ENCODE assay signal across 16 cellular contexts in the genomic region with DNA sequence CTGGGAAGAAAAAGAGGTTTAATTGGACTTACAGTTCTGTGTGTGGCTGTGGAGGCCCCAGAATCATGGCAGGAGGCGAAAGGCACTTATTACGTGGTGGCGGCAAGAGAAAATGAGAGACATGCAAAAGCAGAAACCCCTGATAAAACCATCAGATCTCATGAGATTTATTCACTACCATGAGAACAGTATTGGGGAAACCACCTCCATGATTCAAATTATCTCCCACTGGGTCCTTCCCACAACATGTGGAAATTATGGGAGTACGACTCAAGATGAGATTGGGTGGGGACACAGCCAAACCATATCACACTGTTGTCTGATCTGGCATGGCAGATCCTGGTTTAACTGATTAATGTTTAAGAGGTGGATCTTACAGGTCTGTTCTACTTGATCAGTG. TPM values are rescaled to one million over a fixed set of nuclear protein-coding genes. Genes with fewer than 3 reads are reported as not detected.
DNase-seq lines count a peak whose midpoint lies in the region; ATAC-seq and TF ChIP-seq lines count a peak whose summit lies in the region.
"Had no signal": no experiment of that assay in that cellular context is flagged by ENCODE, and none has a peak within 500 bp of the region (broad histone marks: within the 10 kb centered on the region; RNA-seq: fewer than 3 reads in every experiment).

No MANE protein-coding gene starts in this region.

- H3K4me2 ChIP-seq in SK-N-SH, result peak overlapping the region; percentile 45

- H3K9me3 Mint-ChIP-seq in WTC11, result no peaks in the 10 kb centered on the region
- H3K9me3 Mint-ChIP-seq: activated T-helper 1 cell treated with anti-CD3 and anti-CD28 coated beads, Interleukin-12 subunit alpha, Interleukin-12 subunit beta, Interleukin-2, Interleukin-4 antibody, amounts not matched to agents 30 ng/mL and 10 ng/mL and 1 ng/mL, durations not matched to agents 14 hours and 24 hours and 36 hours; stimulated activated naive B cell treated with anti-CD40 and anti-IgM and Interleukin-4, amounts not matched to agents 10 μg/mL and 1 μg/mL and 100 μg/mL, for 72 hours; T-helper 1 cell treated with Interleukin-12 subunit alpha and Interleukin-12 subunit beta and Interleukin-4 antibody, amounts not matched to agents 30 μg/mL and 1 μg/mL, for 36 hours had no signal

- H3K27ac ChIP-seq in SK-N-SH (ENCODE audit: low read depth in 2 of 2, low read length in 1 of 2), result peak overlapping the region; percentile 81 to 88
- peak overlapping the region; percentile 79 for H3K27ac ChIP-seq in foreskin keratinocyte
- H3K27ac ChIP-seq in subcutaneous abdominal adipose tissue (ENCODE audit: low read depth, low read length), result peak overlapping the region; percentile 38
- H3K27ac ChIP-seq: 22Rv1 had no signal

- POLR2A ChIA-PET in SK-N-SH (lab: Yijun Ruan, JAX), result interaction anchor here (1.2 kb wide), 1 partner anchor 31 kb away, joined by 3 read pairs; no protein-coding TSS in a partner anchor
- POLR2A ChIA-PET in WTC11 (lab: Charles Lee), result interaction anchor here (0.7 kb wide), 1 partner anchor 458 kb away, joined by 3 read pairs; no protein-coding TSS in a partner anchor

- TF ChIP-seq CTCF in SK-N-SH (IDR thresholded peaks at IDR 0.05) (no peak), WTC11 (IDR thresholded peaks at IDR 0.05) (no peak), foreskin keratinocyte (conservative IDR thresholded peaks at IDR 0.05) (no peak)

- 94% methylated on average over 4 of the region's 4 CpGs for WGBS in SK-N-SH (ENCODE audit: low lambda C conversion rate)

- H3K9me2 ChIP-seq in SK-N-SH, result no peaks in the 10 kb centered on the region

- H3K27me3 Mint-ChIP-seq in WTC11 (ENCODE audit: low read depth), result no peaks in the 10 kb centered on the region
- H3K27me3 Mint-ChIP-seq: stimulated activated naive B cell treated with anti-CD40 and anti-IgM and Interleukin-4, amounts not matched to agents 10 μg/mL and 1 μg/mL and 100 μg/mL, for 72 hours had no signal

- H3K4me1 ChIP-seq in SK-N-SH (ENCODE audit: control insufficient read depth in 1 of 2, insufficient read depth in 2 of 2, low read depth in 1 of 2, low read length in 1 of 2), result peaks cover 13 to 35% of the 10 kb centered on the region in 2 experiments
- H3K4me1 ChIP-seq in foreskin keratinocyte, result peaks cover 33% of the 10 kb centered on the region
- H3K4me1 ChIP-seq in subcutaneous abdominal adipose tissue (ENCODE audit: control insufficient read depth in 5 of 5, insufficient read depth in 5 of 5, low read length in 5 of 5), result peaks cover 7 to 31% (median 15%) of the 10 kb centered on the region in 5 donors

- no peak overlapping the region for H3K4me3 ChIP-seq in SK-N-SH (ENCODE audit: low read depth in 2 of 2, low read length in 1 of 2)
- H3K4me3 ChIP-seq in subcutaneous abdominal adipose tissue (ENCODE audit: low read depth in 1 of 5, low read length in 5 of 5), result no peak overlapping the region
- H3K4me3 ChIP-seq: K562 had no signal

- no peak overlapping the region for H2AFZ ChIP-seq in SK-N-SH (ENCODE audit: low read depth)

- no peaks in the 10 kb centered on the region for H3K27me3 ChIP-seq in SK-N-SH (ENCODE audit: insufficient read depth)
- H3K27me3 ChIP-seq in foreskin keratinocyte, result no peaks in the 10 kb centered on the region
- H3K27me3 ChIP-seq in subcutaneous abdominal adipose tissue (ENCODE audit: control insufficient read depth in 5 of 5, insufficient read depth in 4 of 5, low read length in 5 of 5), result no peaks in the 10 kb centered on the region

- ATAC-seq in SK-N-SH treated with all-trans-retinoic acid at 6 μM for 48 hours, result no peak
- no peak for ATAC-seq in WTC11
- no peak for ATAC-seq in foreskin keratinocyte
- ATAC-seq in HG03280 (IDR thresholded peaks at IDR 0.05; ENCODE audit: unreplicated experiment), result no peak
- no peak for ATAC-seq in GM21786 (IDR thresholded peaks at IDR 0.05; ENCODE audit: unreplicated experiment)
- ATAC-seq: K562; stimulated activated naive B cell treated with anti-CD40 and anti-IgM and Interleukin-4, amounts not matched to agents 10 μg/mL and 1 μg/mL and 100 μg/mL, for 72 hours had no signal

- H3K4me1 Mint-ChIP-seq in WTC11, result peaks cover 15% of the 10 kb centered on the region

- no peak overlapping the region for H3K4me3 Mint-ChIP-seq in WTC11
- H3K4me3 Mint-ChIP-seq: activated T-helper 1 cell treated with anti-CD3 and anti-CD28 coated beads, Interleukin-12 subunit alpha, Interleukin-12 subunit beta, Interleukin-2, Interleukin-4 antibody, amounts not matched to agents 30 ng/mL and 10 ng/mL and 1 ng/mL, durations not matched to agents 14 hours and 24 hours and 36 hours; T-helper 1 cell treated with Interleukin-12 subunit alpha and Interleukin-12 subunit beta and Interleukin-4 antibody, amounts not matched to agents 30 μg/mL and 1 μg/mL, for 36 hours had no signal

- DNase-seq in SK-N-SH, result no peak
- no peak for DNase-seq in WTC11 (ENCODE audit: low spot score)
- no peak for DNase-seq in foreskin keratinocyte
- DNase-seq in activated CD8-positive, alpha-beta memory T cell treated with anti-CD3 and anti-CD28 coated beads, Interleukin-2, amount 50 U/mL, for 4 hours, result no peak
- DNase-seq: activated CD4-positive, alpha-beta T cell treated with anti-CD3 and anti-CD28 coated beads for 48 hours; NCI-H1417; stimulated activated CD4-positive, alpha-beta T cell treated with anti-CD3 and anti-CD28 coated beads, Interleukin-2, amount 100 ng/mL, for 48 hours; stimulated activated naive B cell treated with anti-CD40 and anti-IgM and Interleukin-4, amounts not matched to agents 10 μg/mL and 1 μg/mL and 100 μg/mL, for 72 hours had no signal

- H3K36me3 Mint-ChIP-seq in WTC11, result peaks cover 70% of the 10 kb centered on the region

- peak overlapping the region; percentile 73; the same call in 1 of the 2 replicates for H3K27ac Mint-ChIP-seq in WTC11
- H3K27ac Mint-ChIP-seq: activated T-helper 1 cell treated with anti-CD3 and anti-CD28 coated beads, Interleukin-12 subunit alpha, Interleukin-12 subunit beta, Interleukin-2, Interleukin-4 antibody, amounts not matched to agents 30 ng/mL and 10 ng/mL and 1 ng/mL, durations not matched to agents 14 hours and 24 hours and 36 hours; stimulated activated naive B cell treated with anti-CD40 and anti-IgM and Interleukin-4, amounts not matched to agents 10 μg/mL and 1 μg/mL and 100 μg/mL, for 72 hours; T-helper 1 cell treated with Interleukin-12 subunit alpha and Interleukin-12 subunit beta and Interleukin-4 antibody, amounts not matched to agents 30 μg/mL and 1 μg/mL, for 36 hours had no signal

- H4K20me1 ChIP-seq in SK-N-SH (ENCODE audit: insufficient read depth), result no peaks in the 10 kb centered on the region

- no peak for TF ChIP-seq RAD21 in SK-N-SH (IDR thresholded peaks at IDR 0.05; ENCODE audit: low read length)

- peaks cover 44% of the 10 kb centered on the region for H3F3A ChIP-seq in SK-N-SH (replicated peaks; ENCODE audit: insufficient read depth)

- no peak for TF ChIP-seq EP300 in SK-N-SH (IDR thresholded peaks at IDR 0.05; ENCODE audit: borderline replicate concordance in 1 of 2, low read depth in 1 of 2, low read length in 1 of 2)

- peaks cover 73% of the 10 kb centered on the region for H3K79me2 ChIP-seq in SK-N-SH (ENCODE audit: insufficient read depth)

- CTCF ChIA-PET in SK-N-SH (lab: Yijun Ruan, JAX), result interaction anchor here (0.8 to 1.9 kb wide), 2 partner anchors 18 to 393 kb away, joined by 3 to 6 read pairs; no protein-coding TSS in a partner anchor
- CTCF ChIA-PET in WTC11 (lab: Charles Lee), result no interaction called here

- H3K9me3 ChIP-seq in SK-N-SH (no peaks in the 10 kb centered on the region), subcutaneous abdominal adipose tissue (ENCODE audit: control insufficient read depth in 5 of 5, low read length in 5 of 5) (no peaks in the 10 kb centered on the region)

- H3K9ac ChIP-seq in SK-N-SH (peak overlapping the region; percentile 54), subcutaneous abdominal adipose tissue (ENCODE audit: low read length in 5 of 5) (no peak overlapping the region)

- H3K36me3 ChIP-seq in SK-N-SH (replicated peaks in 1 of 2; ENCODE audit: control insufficient read depth in 1 of 2, insufficient read depth in 2 of 2, low read length in 1 of 2) (peaks cover 59 to 64% of the 10 kb centered on the region in 2 experiments), subcutaneous abdominal adipose tissue (ENCODE audit: control insufficient read depth in 5 of 5, insufficient read depth in 5 of 5, low read length in 5 of 5) (peaks cover 25 to 34% (median 30%) of the 10 kb centered on the region in 5 donors)

TF ChIP-seq in WTC11, 78 proteins besides CTCF, POLR2A, EP300 and RAD21:
- TF ChIP-seq SOX15 (CRISPR knock-in tag; IDR thresholded peaks at IDR 0.05), result no peak
- TF ChIP-seq JUN (CRISPR knock-in tag; IDR thresholded peaks at IDR 0.05), result no peak
- no peak for TF ChIP-seq ZNF671 (CRISPR knock-in tag; IDR thresholded peaks at IDR 0.05)
- no peak for TF ChIP-seq ZNF416 (CRISPR knock-in tag; IDR thresholded peaks at IDR 0.05)
- no peak for TF ChIP-seq TCF7 (CRISPR knock-in tag; IDR thresholded peaks at IDR 0.05; ENCODE audit: low read depth)
- TF ChIP-seq CREB1 (CRISPR knock-in tag; IDR thresholded peaks at IDR 0.05), result no peak
- TF ChIP-seq SP1 (CRISPR knock-in tag; conservative IDR thresholded peaks at IDR 0.05), result no peak
- TF ChIP-seq ZNF138 (CRISPR knock-in tag; conservative IDR thresholded peaks at IDR 0.05), result no peak

RNA-seq across cellular contexts. Expression of gene DDX47, which starts 5.5 kb away (rescaled TPM):
- polyA plus RNA-seq in SK-N-SH (2012; rRNA removed) (68.4 and 90.9 TPM in 2 replicates), foreskin keratinocyte (47.4 and 59.5 TPM in 2 replicates)
- 85.1 and 94.5 TPM in 2 replicates for polyA plus RNA-seq in SK-N-SH (2012; cell fraction: cytosol; rRNA removed)
- 82.2 and 158 TPM in 2 replicates for polyA plus RNA-seq in SK-N-SH (2012; cell fraction: nucleus; rRNA removed)
- total RNA-seq in WTC11 (2021) (59.2 to 64.8 TPM (median 59.2 TPM) in 3 replicates), foreskin keratinocyte (65.7 and 73.9 TPM in 2 replicates)

RNA-seq across cellular contexts. Expression of gene APOLD1, which starts 33.2 kb away (rescaled TPM):
- polyA plus RNA-seq in SK-N-SH (2012; rRNA removed) (1.6 and 1.7 TPM in 2 replicates), foreskin keratinocyte (0.13 and 0.26 TPM in 2 replicates)
- polyA plus RNA-seq in SK-N-SH (2012; cell fraction: cytosol; rRNA removed), result 1.4 TPM in 2 replicates
- 3.5 and 4.8 TPM in 2 replicates for polyA plus RNA-seq in SK-N-SH (2012; cell fraction: nucleus; rRNA removed)
- total RNA-seq in WTC11 (2021) (0.44 to 1.1 TPM (median 0.62 TPM) in 3 replicates), foreskin keratinocyte (0.61 and 0.63 TPM in 2 replicates)
